In genomic region chr18:79186649-79187048, GRCh38 we compare ENCODE assay signal across 18 cellular contexts.
DNase-seq lines count a peak whose midpoint lies in the region; ATAC-seq lines count a peak whose summit lies in the region.
"Had no signal": no experiment of that assay in that cellular context is flagged by ENCODE, and none has a peak within 500 bp of the region (broad histone marks: within the 10 kb centered on the region; RNA-seq: fewer than 3 reads in every experiment).

No MANE protein-coding gene starts in this region.

- H3K27me3 Mint-ChIP-seq in activated CD4-positive, alpha-beta T cell treated with anti-CD3 and anti-CD28 coated beads for 36 hours, result no peaks in the 10 kb centered on the region

- H3K4me3 Mint-ChIP-seq in activated CD4-positive, alpha-beta T cell treated with anti-CD3 and anti-CD28 coated beads for 36 hours, result no peak overlapping the region
- H3K4me3 Mint-ChIP-seq in stimulated activated effector memory CD8-positive, alpha-beta T cell treated with anti-CD3 and anti-CD28 coated beads, Interleukin-12 subunit alpha, Interleukin-12 subunit beta, amount 100 ng/mL, for 72 hours, result no peak overlapping the region
- H3K4me3 Mint-ChIP-seq: WTC11 had no signal

- H3K4me1 Mint-ChIP-seq in activated CD4-positive, alpha-beta T cell treated with anti-CD3 and anti-CD28 coated beads for 36 hours, result peaks cover 12% of the 10 kb centered on the region
- peaks cover 5% of the 10 kb centered on the region for H3K4me1 Mint-ChIP-seq in stimulated activated effector memory CD8-positive, alpha-beta T cell treated with anti-CD3 and anti-CD28 coated beads, Interleukin-12 subunit alpha, Interleukin-12 subunit beta, amount 100 ng/mL, for 72 hours

- no peaks in the 10 kb centered on the region for H3K4me1 ChIP-seq in effector memory CD4-positive, alpha-beta T cell (ENCODE audit: control insufficient read depth, insufficient read depth, low read length, poor library complexity, severe bottlenecking)

- CTCF ChIA-PET in activated CD4-positive, alpha-beta T cell treated with anti-CD3 and anti-CD28 coated beads for 36 hours (lab: Charles Lee), result no interaction called here

- H3K27ac Mint-ChIP-seq in activated CD4-positive, alpha-beta T cell treated with anti-CD3 and anti-CD28 coated beads for 36 hours, result no peak overlapping the region
- H3K27ac Mint-ChIP-seq in stimulated activated effector memory CD8-positive, alpha-beta T cell treated with anti-CD3 and anti-CD28 coated beads, Interleukin-12 subunit alpha, Interleukin-12 subunit beta, amount 100 ng/mL, for 72 hours, result no peak overlapping the region

- no peak overlapping the region for H3K27ac ChIP-seq in effector memory CD4-positive, alpha-beta T cell (ENCODE audit: insufficient read depth, low read length, poor library complexity, severe bottlenecking)
- H3K27ac ChIP-seq: 22Rv1, coronary artery had no signal

- ATAC-seq in activated CD4-positive, alpha-beta T cell treated with anti-CD3 and anti-CD28 coated beads for 36 hours, result peak; percentile 69
- ATAC-seq in GM21526 (IDR thresholded peaks at IDR 0.05; ENCODE audit: low FRiP score, unreplicated experiment) (peak; percentile 71), HG03039 (IDR thresholded peaks at IDR 0.05; ENCODE audit: unreplicated experiment) (peak; percentile 76)
- ATAC-seq in stimulated activated effector memory CD8-positive, alpha-beta T cell treated with anti-CD3 and anti-CD28 coated beads, Interleukin-12 subunit alpha, Interleukin-12 subunit beta, amount 100 ng/mL, for 72 hours, result peak; percentile 57
- ATAC-seq: WTC11 had no signal

- H3K9me3 ChIP-seq in effector memory CD4-positive, alpha-beta T cell (ENCODE audit: control insufficient read depth, low read length), result no peaks in the 10 kb centered on the region
- H3K9me3 ChIP-seq: MG63 had no signal

- no peaks in the 10 kb centered on the region for H3K36me3 ChIP-seq in effector memory CD4-positive, alpha-beta T cell (ENCODE audit: control insufficient read depth, insufficient read depth, low read length)
- H3K36me3 ChIP-seq: MG63 had no signal

- POLR2A ChIA-PET in activated CD4-positive, alpha-beta T cell treated with anti-CD3 and anti-CD28 coated beads for 36 hours (lab: Charles Lee), result no interaction called here

- H3K4me3 ChIP-seq in effector memory CD4-positive, alpha-beta T cell (ENCODE audit: insufficient read depth, low read depth, low read length, poor library complexity, severe bottlenecking), result no peak overlapping the region
- H3K4me3 ChIP-seq: coronary artery, MG63 had no signal

- H3K27me3 ChIP-seq in effector memory CD4-positive, alpha-beta T cell (replicated peaks; ENCODE audit: control insufficient read depth, insufficient read depth, low read length, poor library complexity, severe bottlenecking), result no peaks in the 10 kb centered on the region
- H3K27me3 ChIP-seq: MG63 had no signal

- DNase-seq in activated CD4-positive, alpha-beta T cell treated with anti-CD3 and anti-CD28 coated beads for 36 hours, result no peak
- DNase-seq in activated CD4-positive, alpha-beta T cell treated with anti-CD3 and anti-CD28 coated beads, Interleukin-2, amount 50 U/mL, for 48 hours, result no peak
- no peak for DNase-seq in stimulated activated effector memory CD8-positive, alpha-beta T cell treated with anti-CD3 and anti-CD28 coated beads, Interleukin-12 subunit alpha, Interleukin-12 subunit beta, amount 100 ng/mL, for 72 hours (ENCODE audit: low spot score in 2 of 2)
- no peak for DNase-seq in effector memory CD4-positive, alpha-beta T cell
- DNase-seq in NCI-H82 (lab: John Stamatoyannopoulos, UW) (no peak), NCI-H1436 treated with DMSO at 0.1 percent for 48 hours (lab: John Stamatoyannopoulos, UW) (no peak)
- DNase-seq: activated naive CD4-positive, alpha-beta T cell treated with Interleukin-2 at 50 U/mL for 16 hours; C1 segment of cervical spinal cord; DMS79; kidney; mesenchymal stem cell; MG63; RPMI8226 had no signal

- H3K36me3 Mint-ChIP-seq in activated CD4-positive, alpha-beta T cell treated with anti-CD3 and anti-CD28 coated beads for 36 hours (ENCODE audit: low read depth), result peaks cover 4% of the 10 kb centered on the region
- peaks cover 12% of the 10 kb centered on the region for H3K36me3 Mint-ChIP-seq in stimulated activated effector memory CD8-positive, alpha-beta T cell treated with anti-CD3 and anti-CD28 coated beads, Interleukin-12 subunit alpha, Interleukin-12 subunit beta, amount 100 ng/mL, for 72 hours
- H3K36me3 Mint-ChIP-seq: WTC11 had no signal

- intact Hi-C loops in activated CD4-positive, alpha-beta T cell treated with anti-CD3 and anti-CD28 coated beads for 36 hours (cut with DNase I, micrococcal nuclease), result no loop called here

- no peaks in the 10 kb centered on the region for H3K9me3 Mint-ChIP-seq in activated CD4-positive, alpha-beta T cell treated with anti-CD3 and anti-CD28 coated beads for 36 hours (ENCODE audit: low read depth)
- H3K9me3 Mint-ChIP-seq in stimulated activated effector memory CD8-positive, alpha-beta T cell treated with anti-CD3 and anti-CD28 coated beads, Interleukin-12 subunit alpha, Interleukin-12 subunit beta, amount 100 ng/mL, for 72 hours, result no peaks in the 10 kb centered on the region
- H3K9me3 Mint-ChIP-seq: WTC11 had no signal
